Comparison of ENCODE assay signal across 18 cellular contexts in genomic region chr20:8255945-8256632, GRCh38.
A peak's percentile ranks its signal among the peaks of the same experiment; 100 is the strongest.
DNase-seq lines count a peak whose midpoint lies in the region; ATAC-seq and TF ChIP-seq lines count a peak whose summit lies in the region.
"Had no signal": no experiment of that assay in that cellular context is flagged by ENCODE, and none has a peak within 500 bp of the region (broad histone marks: within the 10 kb centered on the region; RNA-seq: fewer than 3 reads in every experiment).

No MANE protein-coding gene starts in this region.

- peak overlapping the region in 1 of 2 experiments; percentile 58 for H3K4ac ChIP-seq in mesenchymal stem cell (ENCODE audit: low read depth in 1 of 2, low read length in 2 of 2)

- peak overlapping the region in 1 of 2 experiments; percentile 89 for H3K14ac ChIP-seq in mesenchymal stem cell (ENCODE audit: low read length in 2 of 2)

- H3K27ac ChIP-seq in DND-41 (ENCODE audit: low read length): 0 out of 2 replicates have a peak overlapping the region, but pooled peaks have one; percentile 10
- peak overlapping the region; percentile 32 for H3K27ac ChIP-seq in SJCRH30
- H3K27ac ChIP-seq in mesenchymal stem cell (ENCODE audit: low read length, poor library complexity, severe bottlenecking): no peak overlapping the region
- H3K27ac ChIP-seq: parathyroid adenoma, tibial artery had no signal

- no peak overlapping the region for H4K91ac ChIP-seq in mesenchymal stem cell (ENCODE audit: low read length)

- no peak for TF ChIP-seq CTCF in DND-41 (IDR thresholded peaks at IDR 0.05; ENCODE audit: borderline replicate concordance, extremely low read depth, low read length, poor library complexity, severe bottlenecking)

- no peak overlapping the region for H2AK5ac ChIP-seq in mesenchymal stem cell (ENCODE audit: low read length, severe bottlenecking)

- H2AFZ ChIP-seq in DND-41 (ENCODE audit: low read depth, low read length): no peak overlapping the region
- H2AFZ ChIP-seq in mesenchymal stem cell (ENCODE audit: low read depth, low read length): no peak overlapping the region
- H2AFZ ChIP-seq: parathyroid adenoma had no signal

- H3K9me3 ChIP-seq in DND-41 (ENCODE audit: insufficient read depth, low read length, severe bottlenecking): no peaks in the 10 kb centered on the region
- no peaks in the 10 kb centered on the region; the same call in 1 of the 2 replicates for H3K9me3 ChIP-seq in SJCRH30 (replicated peaks)
- H3K9me3 ChIP-seq in mesenchymal stem cell (ENCODE audit: control insufficient read depth, low read length): no peaks in the 10 kb centered on the region
- H3K9me3 ChIP-seq: HAP-1, tibial artery had no signal

- H3K4me1 ChIP-seq in DND-41 (ENCODE audit: insufficient read depth, low read length) (no peaks in the 10 kb centered on the region), SJCRH30 (peaks cover 10% of the 10 kb centered on the region), mesenchymal stem cell (ENCODE audit: control insufficient read depth, insufficient read depth, low read depth, low read length) (no peaks in the 10 kb centered on the region)
- H3K4me1 ChIP-seq: HAP-1, tibial artery had no signal

- H4K8ac ChIP-seq in mesenchymal stem cell (ENCODE audit: low read length): no peak overlapping the region

- DNase-seq in DND-41 (no peak), NCI-H2029 (lab: John Stamatoyannopoulos, UW) (peak; percentile 97), SJCRH30 (peak; percentile 67 to 85), mesenchymal stem cell (peak; percentile 67), retina (no peak), mesenteric fat pad (ENCODE audit: low spot score) (no peak), RPMI8226 (no peak)
- DNase-seq: activated CD8-positive, alpha-beta T cell treated with anti-CD3 and anti-CD28 coated beads for 36 hours; activated naive CD8-positive, alpha-beta T cell treated with anti-CD3 and anti-CD28 coated beads, Interleukin-2, amount 10 ng/mL, durations not matched to agents 7 days and 5 days; effector CD8-positive, alpha-beta T cell; hippocampal formation; left cardiac atrium; MM.1S; tibial artery had no signal

- H3K4me2 ChIP-seq in DND-41 (ENCODE audit: insufficient read depth, low read length) (no peak overlapping the region), mesenchymal stem cell (ENCODE audit: low read length, poor library complexity, severe bottlenecking) (no peak overlapping the region)
- H3K4me2 ChIP-seq: smooth muscle cell had no signal

- no peak overlapping the region for H3K23ac ChIP-seq in mesenchymal stem cell (ENCODE audit: low read length in 2 of 2)

- 87% methylated on average over 1 of the region's 3 CpGs for WGBS in mesenchymal stem cell

- H3K9ac ChIP-seq in DND-41 (ENCODE audit: low read depth, low read length) (no peak overlapping the region), mesenchymal stem cell (ENCODE audit: low read length) (no peak overlapping the region)
- H3K9ac ChIP-seq: parathyroid adenoma had no signal

- H2BK120ac ChIP-seq in mesenchymal stem cell (ENCODE audit: low read depth, low read length): no peak overlapping the region

- H3K79me2 ChIP-seq in DND-41 (ENCODE audit: insufficient read depth, low read length): peaks cover 73% of the 10 kb centered on the region

- H3K36me3 ChIP-seq in DND-41 (ENCODE audit: insufficient read depth, low read length) (no peaks in the 10 kb centered on the region), SJCRH30 (no peaks in the 10 kb centered on the region), mesenchymal stem cell (ENCODE audit: control insufficient read depth in 1 of 2, insufficient read depth in 2 of 2, low read depth in 1 of 2, low read length in 2 of 2) (no peaks in the 10 kb centered on the region)
- H3K36me3 ChIP-seq: HAP-1, tibial artery had no signal

- H2BK5ac ChIP-seq in mesenchymal stem cell (ENCODE audit: low read depth, low read length, poor library complexity, severe bottlenecking): no peak overlapping the region

- H3K18ac ChIP-seq in mesenchymal stem cell (ENCODE audit: low read depth in 1 of 2, low read length in 2 of 2): peak overlapping the region in 1 of 2 experiments; percentile 73

- H3K79me1 ChIP-seq in mesenchymal stem cell (replicated peaks; ENCODE audit: low read length, poor library complexity, severe bottlenecking): no peaks in the 10 kb centered on the region

- H2BK12ac ChIP-seq in mesenchymal stem cell (ENCODE audit: low read length in 2 of 2): peak overlapping the region; percentile 34 to 77

- H4K20me1 ChIP-seq in DND-41 (ENCODE audit: insufficient read depth, low read length): peaks cover 15% of the 10 kb centered on the region; the same call in 1 of the 2 replicates

- no peaks in the 10 kb centered on the region for H3K27me3 ChIP-seq in DND-41 (ENCODE audit: insufficient read depth, low read length, poor library complexity)
- no peaks in the 10 kb centered on the region for H3K27me3 ChIP-seq in SJCRH30
- no peaks in the 10 kb centered on the region for H3K27me3 ChIP-seq in mesenchymal stem cell (ENCODE audit: control insufficient read depth in 1 of 2, insufficient read depth in 1 of 2, low read length in 2 of 2)
- H3K27me3 ChIP-seq: tibial artery had no signal

- no peak overlapping the region for H2BK15ac ChIP-seq in mesenchymal stem cell (ENCODE audit: low read depth, poor library complexity, severe bottlenecking)

- ATAC-seq in DND-41 (ENCODE audit: insufficient read depth, low read depth): no peak
- ATAC-seq: activated CD8-positive, alpha-beta T cell treated with anti-CD3 and anti-CD28 coated beads for 36 hours; stimulated activated memory B cell treated with anti-CD40 and anti-IgM and Interleukin-4, amounts not matched to agents 10 μg/mL and 1 μg/mL and 100 μg/mL, for 72 hours had no signal

- H3K4me3 ChIP-seq in DND-41 (ENCODE audit: low read depth in 1 of 2, low read length in 2 of 2) (no peak overlapping the region), SJCRH30 (no peak overlapping the region), mesenchymal stem cell (ENCODE audit: insufficient read depth in 1 of 2, low read depth in 1 of 2, low read length in 2 of 2) (no peak overlapping the region)
- H3K4me3 ChIP-seq: HAP-1, smooth muscle cell, tibial artery had no signal

Comparison
In these comparisons a context has a peak if more than half of its experiments do, and no peak if none do; other contexts are left out.
1. DNase-seq: peak in NCI-H2029 (single experiment), SJCRH30 (2 of 2) and mesenchymal stem cell (single experiment); none in DND-41 (single experiment), retina (single experiment), mesenteric fat pad (single experiment) and RPMI8226 (single experiment).